ENCODE assay signal across 7 cellular contexts in the genomic region with DNA sequence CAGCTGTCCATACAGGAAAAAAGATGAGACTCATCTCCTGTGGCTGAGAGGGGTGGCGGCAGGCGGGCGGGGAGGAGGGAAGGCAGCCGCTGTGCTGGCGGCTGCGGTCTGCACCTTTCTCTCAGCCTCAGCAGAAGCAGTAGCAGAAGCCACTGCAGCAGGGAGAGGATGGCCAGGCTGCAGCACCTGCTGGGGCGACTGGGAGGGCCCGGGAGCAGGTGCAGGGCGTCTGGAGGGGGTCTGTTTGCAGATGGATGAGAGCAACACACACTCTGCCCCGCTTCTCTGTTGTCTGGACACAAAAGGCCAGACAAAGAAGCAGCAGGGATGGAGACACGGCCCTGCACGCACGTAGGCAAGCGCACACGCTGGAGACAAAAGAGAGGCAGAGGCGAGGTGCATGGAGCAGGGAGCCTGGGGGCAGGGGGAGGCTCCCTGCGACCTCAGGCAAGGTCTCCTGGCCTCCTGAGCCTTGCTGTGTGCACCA. TPM values are rescaled to one million over a fixed set of nuclear protein-coding genes. Genes with fewer than 3 reads are reported as not detected.
DNase-seq lines count a peak whose midpoint lies in the region; ATAC-seq, FAIRE-seq and TF ChIP-seq lines count a peak whose summit lies in the region.

No MANE protein-coding gene starts in this region.

- RAD21 ChIA-PET in GM12878 (lab: Charles Lee; ENCODE audit: unreplicated experiment): no interaction called here

- ATAC-seq in GM12878 (peak; percentile 38; the same call in 2 of the 3 replicates), GM19023 (IDR thresholded peaks at IDR 0.05; ENCODE audit: unreplicated experiment) (no peak)

- no TSS peak for BruUV-seq in GM12878 (replicated peaks; lab: Mats Ljungman, UMichigan)

- H3K9me3 ChIP-seq in GM12878 (replicated peaks; ENCODE audit: control insufficient read depth, insufficient read depth, low read length) (no peaks in the 10 kb centered on the region), left ventricle myocardium inferior (replicated peaks) (no peaks in the 10 kb centered on the region)

- no peak overlapping the region for H3K4me3 ChIP-seq in GM12878
- H3K4me3 ChIP-seq in left ventricle myocardium inferior: no peak overlapping the region

- TF ChIP-seq EP300 in GM12878 (IDR thresholded peaks at IDR 0.05; ENCODE audit: borderline replicate concordance in 1 of 2, control insufficient read depth in 1 of 2, low read depth in 2 of 2, low read length in 2 of 2): no peak

- no peak overlapping the region for H3K9ac ChIP-seq in GM12878 (ENCODE audit: control insufficient read depth, insufficient read depth, low read length)

- H3K36me3 ChIP-seq in GM12878 (ENCODE audit: control insufficient read depth in 2 of 2, insufficient read depth in 2 of 2, low read length in 1 of 2): no peaks in the 10 kb centered on the region
- H3K36me3 ChIP-seq in left ventricle myocardium inferior: no peaks in the 10 kb centered on the region

- intact Hi-C loops in GM12878 (cut with micrococcal nuclease; ENCODE audit: unreplicated experiment) (no loop called here), left ventricle myocardium inferior (cut with micrococcal nuclease) (no loop called here)

- TF ChIP-seq CTCF in GM12878 (IDR thresholded peaks at IDR 0.05 in 2 of 3, conservative IDR thresholded peaks at IDR 0.05 in 1 of 3; ENCODE audit: control insufficient read depth in 2 of 3, extremely low read depth in 1 of 3, insufficient read depth in 1 of 3, low read depth in 3 of 3, low read length in 3 of 3) (no peak), left ventricle myocardium inferior (IDR thresholded peaks at IDR 0.05; ENCODE audit: borderline replicate concordance) (no peak)

- H3K27ac ChIP-seq in GM12878 (ENCODE audit: control insufficient read depth, insufficient read depth) (no peak overlapping the region), left ventricle myocardium inferior (replicated peaks) (no peak overlapping the region)

- no peak overlapping the region for H3K4me2 ChIP-seq in GM12878 (ENCODE audit: control insufficient read depth, insufficient read depth)

- no peak for TF ChIP-seq RAD21 in GM12878 (IDR thresholded peaks at IDR 0.05; ENCODE audit: insufficient read depth, low read depth, low read length)

- in situ Hi-C loops in GM12878 (cut with MboI): no loop called here

- POLR2A ChIA-PET in GM12878 (lab: Charles Lee): no interaction called here

- H3K4me1 ChIP-seq in GM12878 (ENCODE audit: control insufficient read depth, insufficient read depth, low read length): peaks cover 30% of the 10 kb centered on the region
- peaks cover 21% of the 10 kb centered on the region for H3K4me1 ChIP-seq in left ventricle myocardium inferior

- no peak overlapping the region for H2AFZ ChIP-seq in GM12878 (ENCODE audit: control insufficient read depth, low read depth, low read length)

- H3K27me3 ChIP-seq in GM12878 (replicated peaks in 1 of 2; ENCODE audit: control insufficient read depth in 2 of 2, insufficient read depth in 2 of 2, low read length in 1 of 2) (peaks cover 0 to 4% of the 10 kb centered on the region in 2 experiments; a peak in 2 of 4 replicates), left ventricle myocardium inferior (ENCODE audit: low read depth) (peaks cover 58% of the 10 kb centered on the region)

- TF ChIP-seq POLR2A in GM12878 (IDR thresholded peaks at IDR 0.05; ENCODE audit: low read depth, low read length): no peak

- SMC1A ChIA-PET in GM12878 (lab: Charles Lee; ENCODE audit: uncharacterized antibody, unreplicated experiment): interaction anchor here (1.6 kb wide), 1 partner anchor 217 kb away, joined by 3 read pairs; no protein-coding TSS in a partner anchor

- DNase-seq in NCI-H1092 (lab: John Stamatoyannopoulos, UW) (peak; percentile 97), RPMI8226 (peak; percentile 85), GM12878 (ENCODE audit: low read depth, low spot score) (no peak), left ventricle myocardium inferior (no peak), amniotic stem cell (lab: John Stamatoyannopoulos, UW) (no peak)
- peak; percentile 13 for DNase-seq in stimulated activated naive CD4-positive, alpha-beta T cell treated with Interleukin-2 at 50 U/mL for 16 hours (lab: John Stamatoyannopoulos, UW)

- CTCF ChIA-PET in GM12878 (lab: Yijun Ruan, JAX): interaction anchor here (0.6 to 0.9 kb wide), 4 partner anchors 9 to 178 kb away, joined by 3 to 4 read pairs (median 4); a partner anchor contains a TSS

- 53% methylated on average over 17 of the region's 17 CpGs for WGBS in GM12878 (ENCODE audit: insufficient coverage, insufficient replicate concordance, low lambda C conversion rate, missing lambda C conversion rate)

- no peaks in the 10 kb centered on the region for H3K79me2 ChIP-seq in GM12878 (ENCODE audit: control insufficient read depth, insufficient read depth, low read length)

- FAIRE-seq in GM12878 (lab: Jason Lieb, UNC): no peak

- H4K20me1 ChIP-seq in GM12878 (ENCODE audit: control insufficient read depth, insufficient read depth): no peaks in the 10 kb centered on the region; the same call in 1 of the 2 replicates

RNA-seq across cellular contexts. Expression of a gene that starts 9.3 kb away (rescaled TPM):
- 13.9 and 14.0 TPM in 2 replicates for total RNA-seq in GM12878 (2013; cell fraction: nucleolus; rRNA removed)
- total RNA-seq in GM12878 (2014; rRNA removed) (5.2 and 5.9 TPM in 2 replicates), GM12878 (2014; rRNA removed; fragmentation: Illumina TruSeq; extraction: Trizol) (6.7 and 7.7 TPM in 2 replicates), GM12878 (2021) (9.9 and 11.7 TPM in 2 replicates), left ventricle myocardium inferior (0.66 TPM)
- 9.0 TPM for polyA plus RNA-seq in GM12878 (2011; ENCODE audit: low read depth)
- polyA plus RNA-seq in GM12878 (2011; rRNA removed) (1.8 and 1.9 TPM in 2 replicates), GM12878 (2014; fragmentation: Illumina TruSeq; extraction: Trizol) (12.4 and 14.7 TPM in 2 replicates), GM12878 (2014; fragmentation: Nextera tagmentation; extraction: Ambion mirVana) (under 1 TPM; 0.39 to 0.51 TPM), GM12878 (2014; rRNA removed) (13.7 and 16.0 TPM in 2 replicates), GM12878 (2016; fragmentation: Nextera tagmentation; extraction: Ambion mirVana) (1 to 10 TPM; 2.2 to 3.4 TPM)
- polyA plus RNA-seq in GM12878 (2011; cell fraction: cytosol; rRNA removed): 0.80 and 1.2 TPM in 2 replicates
- 8.6 and 9.9 TPM in 2 replicates for polyA plus RNA-seq in GM12878 (2011; cell fraction: nucleus; rRNA removed)
- 9.7 and 12.5 TPM in 2 replicates for polyA plus RNA-seq in GM12878 (2012)
- polyA minus RNA-seq in GM12878 (2011; rRNA and poly(A)+ RNA removed): 2.8 and 5.1 TPM in 2 replicates
- polyA minus RNA-seq in GM12878 (2011; cell fraction: cytosol; rRNA and poly(A)+ RNA removed): 0.53 and 0.73 TPM in 2 replicates
- 6.3 and 6.9 TPM in 2 replicates for polyA minus RNA-seq in GM12878 (2011; cell fraction: nucleus; rRNA and poly(A)+ RNA removed)

RNA-seq across cellular contexts. Expression of a gene that starts 26.3 kb away (rescaled TPM):
- not detected in 2 replicates for total RNA-seq in GM12878 (2013; cell fraction: nucleolus; rRNA removed)
- total RNA-seq in GM12878 (2014; rRNA removed) (0.17 TPM in 1 of 2 replicates, not detected in the other), GM12878 (2014; rRNA removed; fragmentation: Illumina TruSeq; extraction: Trizol) (not detected in 2 replicates), GM12878 (2021) (not detected in 2 replicates), left ventricle myocardium inferior (not detected)
- not detected for polyA plus RNA-seq in GM12878 (2011; ENCODE audit: low read depth)
- polyA plus RNA-seq in GM12878 (2011; rRNA removed) (0.12 TPM in 2 replicates), GM12878 (2014; fragmentation: Illumina TruSeq; extraction: Trizol) (not detected in 2 replicates), GM12878 (2014; fragmentation: Nextera tagmentation; extraction: Ambion mirVana) (not detected), GM12878 (2014; rRNA removed) (not detected in 2 replicates), GM12878 (2016; fragmentation: Nextera tagmentation; extraction: Ambion mirVana) (not detected)
- 0.18 and 0.28 TPM in 2 replicates for polyA plus RNA-seq in GM12878 (2011; cell fraction: cytosol; rRNA removed)
- 0.31 and 0.48 TPM in 2 replicates for polyA plus RNA-seq in GM12878 (2011; cell fraction: nucleus; rRNA removed)
- polyA plus RNA-seq in GM12878 (2012): 0.21 TPM in 1 of 2 replicates, not detected in the other
- polyA minus RNA-seq in GM12878 (2011; rRNA and poly(A)+ RNA removed): 0.41 TPM in 1 of 2 replicates, not detected in the other
- polyA minus RNA-seq in GM12878 (2011; cell fraction: cytosol; rRNA and poly(A)+ RNA removed): not detected in 2 replicates
- not detected in 2 replicates for polyA minus RNA-seq in GM12878 (2011; cell fraction: nucleus; rRNA and poly(A)+ RNA removed)

RNA-seq across cellular contexts. Expression of a gene that starts 30.2 kb away (rescaled TPM):
- not detected in 2 replicates for total RNA-seq in GM12878 (2013; cell fraction: nucleolus; rRNA removed)
- total RNA-seq in GM12878 (2014; rRNA removed) (0.11 TPM in 1 of 2 replicates, not detected in the other), GM12878 (2014; rRNA removed; fragmentation: Illumina TruSeq; extraction: Trizol) (not detected in 2 replicates), GM12878 (2021) (0.64 TPM in 1 of 2 replicates, not detected in the other), left ventricle myocardium inferior (0.66 TPM)
- polyA plus RNA-seq in GM12878 (2011; ENCODE audit: low read depth): not detected
- polyA plus RNA-seq in GM12878 (2011; rRNA removed) (not detected in 2 replicates), GM12878 (2014; fragmentation: Illumina TruSeq; extraction: Trizol) (0.09 TPM in 1 of 2 replicates, not detected in the other), GM12878 (2014; fragmentation: Nextera tagmentation; extraction: Ambion mirVana) (under 1 TPM in 1 of 2 experiments, not detected in 1; 0.23 TPM), GM12878 (2014; rRNA removed) (0.13 TPM in 1 of 2 replicates, not detected in the other), GM12878 (2016; fragmentation: Nextera tagmentation; extraction: Ambion mirVana) (under 1 TPM in 1 of 2 experiments, not detected in 1; 0.32 TPM)
- polyA plus RNA-seq in GM12878 (2011; cell fraction: cytosol; rRNA removed): 0.12 TPM in 1 of 2 replicates, not detected in the other
- not detected in 2 replicates for polyA plus RNA-seq in GM12878 (2011; cell fraction: nucleus; rRNA removed)
- not detected in 2 replicates for polyA plus RNA-seq in GM12878 (2012)
- not detected in 2 replicates for polyA minus RNA-seq in GM12878 (2011; rRNA and poly(A)+ RNA removed)
- polyA minus RNA-seq in GM12878 (2011; cell fraction: cytosol; rRNA and poly(A)+ RNA removed): not detected in 2 replicates
- not detected in 2 replicates for polyA minus RNA-seq in GM12878 (2011; cell fraction: nucleus; rRNA and poly(A)+ RNA removed)

RNA-seq across cellular contexts. Expression of a gene that starts 58.1 kb away (rescaled TPM):
- total RNA-seq in GM12878 (2013; cell fraction: nucleolus; rRNA removed): 58.0 and 65.5 TPM in 2 replicates
- total RNA-seq in GM12878 (2014; rRNA removed): 29.0 and 29.5 TPM in 2 replicates
- total RNA-seq in GM12878 (2014; rRNA removed; fragmentation: Illumina TruSeq; extraction: Trizol): 13.0 and 13.2 TPM in 2 replicates
- total RNA-seq in GM12878 (2021): 31.2 and 32.2 TPM in 2 replicates
- 8.5 TPM for polyA plus RNA-seq in GM12878 (2011; ENCODE audit: low read depth)
- polyA plus RNA-seq in GM12878 (2011; rRNA removed): 22.2 and 28.2 TPM in 2 replicates
- 43.5 and 61.0 TPM in 2 replicates for polyA plus RNA-seq in GM12878 (2011; cell fraction: cytosol; rRNA removed)
- polyA plus RNA-seq in GM12878 (2011; cell fraction: nucleus; rRNA removed): 39.0 and 39.3 TPM in 2 replicates
- 17.9 and 22.2 TPM in 2 replicates for polyA plus RNA-seq in GM12878 (2012)
- polyA plus RNA-seq in GM12878 (2014; fragmentation: Illumina TruSeq; extraction: Trizol): 11.4 and 16.4 TPM in 2 replicates
- 10 to 100 TPM in 1 of 2 experiments, 1 to 10 TPM in 1; 6.3 to 10.7 TPM for polyA plus RNA-seq in GM12878 (2014; fragmentation: Nextera tagmentation; extraction: Ambion mirVana)
- polyA plus RNA-seq in GM12878 (2014; rRNA removed): 30.0 and 33.7 TPM in 2 replicates
- polyA plus RNA-seq in GM12878 (2016; fragmentation: Nextera tagmentation; extraction: Ambion mirVana): 10 to 100 TPM; 28.5 to 28.7 TPM
- 28.5 and 34.7 TPM in 2 replicates for polyA minus RNA-seq in GM12878 (2011; rRNA and poly(A)+ RNA removed)
- polyA minus RNA-seq in GM12878 (2011; cell fraction: cytosol; rRNA and poly(A)+ RNA removed): 14.4 and 15.2 TPM in 2 replicates
- polyA minus RNA-seq in GM12878 (2011; cell fraction: nucleus; rRNA and poly(A)+ RNA removed): 9.4 and 20.6 TPM in 2 replicates
- total RNA-seq in left ventricle myocardium inferior: 28.5 TPM

Comparison
In these comparisons a context has a peak if more than half of its experiments do, and no peak if none do; other contexts are left out.
1. DNase-seq: peak in NCI-H1092 (single experiment), RPMI8226 (single experiment) and stimulated activated naive CD4-positive, alpha-beta T cell treated with Interleukin-2 at 50 U/mL for 16 hours (single experiment); none in GM12878 (single experiment), left ventricle myocardium inferior (single experiment) and amniotic stem cell (single experiment).